ENCODE assay signal across 3 cellular contexts in the genomic region with DNA sequence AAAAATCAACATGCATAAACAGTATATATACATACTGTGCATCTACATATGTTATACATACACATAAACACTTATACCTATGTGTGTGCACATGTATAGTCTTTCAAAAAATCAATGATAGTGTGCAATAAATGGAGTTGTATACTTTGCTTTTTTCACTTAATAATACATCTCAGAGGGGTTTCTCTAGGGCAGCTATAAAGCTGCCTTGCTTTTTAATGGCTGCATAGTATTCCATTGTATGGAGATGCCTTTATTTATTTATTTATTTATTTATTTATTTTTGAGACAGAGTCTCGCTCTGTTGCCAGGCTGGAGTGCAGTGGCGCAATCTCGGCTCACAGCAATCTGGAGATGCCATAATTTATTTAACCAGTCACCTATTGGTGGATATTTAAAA.
TF ChIP-seq lines count a peak whose summit lies in the region.

No MANE protein-coding gene starts in this region.

TF ChIP-seq in HEK293, 187 proteins besides CTCF, POLR2A, EP300 and RAD21:
- TF ChIP-seq ZNF146 (tag by site-specific recombination; IDR thresholded peaks at IDR 0.05) = 0 out of 2 replicates have a peak, but pooled peaks have one; percentile 9
- TF ChIP-seq ZNF426 (tag by site-specific recombination; IDR thresholded peaks at IDR 0.05) = peak; percentile 17; the same call in 1 of the 2 replicates
- TF ChIP-seq ZNF791 (tag by site-specific recombination; IDR thresholded peaks at IDR 0.05) = no peak
- TF ChIP-seq RBAK (tag by site-specific recombination; IDR thresholded peaks at IDR 0.05) = no peak

TF ChIP-seq in K562, 482 proteins besides CTCF, POLR2A, EP300 and RAD21:
- TF ChIP-seq COPS2 (conservative IDR thresholded peaks at IDR 0.05) (no peak), ZNF146 (CRISPR knock-in tag; IDR thresholded peaks at IDR 0.05; ENCODE audit: unreplicated experiment) (peak; percentile 56), RBM25 (IDR thresholded peaks at IDR 0.05; ENCODE audit: low read depth, low read length, severe bottlenecking) (peak; percentile 52)
TF ChIP-seq in K562: peak in this region for 2.

TF ChIP-seq in H1, 55 proteins besides CTCF, POLR2A, EP300 and RAD21:
- TF ChIP-seq SRF (IDR thresholded peaks at IDR 0.05; ENCODE audit: low read depth, low read length) (no peak), SAP30 (IDR thresholded peaks at IDR 0.05; ENCODE audit: insufficient read depth, insufficient replicate concordance, low read length) (no peak), TEAD4 (IDR thresholded peaks at IDR 0.05; ENCODE audit: low read depth, low read length) (no peak), FOSL1 (IDR thresholded peaks at IDR 0.05; ENCODE audit: insufficient read depth, low read depth, low read length) (no peak), SUZ12 (IDR thresholded peaks at IDR 0.05; ENCODE audit: low read length) (no peak), EZH2 (IDR thresholded peaks at IDR 0.05; ENCODE audit: low read depth, low read length, severe bottlenecking) (no peak), TBP (IDR thresholded peaks at IDR 0.05; ENCODE audit: low read depth, low read length) (no peak), CHD1 (IDR thresholded peaks at IDR 0.05; ENCODE audit: low read depth, low read length) (no peak), ZNF274 (IDR thresholded peaks at IDR 0.05; ENCODE audit: borderline replicate concordance, extremely low read depth, low read length) (no peak), ASH2L (IDR thresholded peaks at IDR 0.05; ENCODE audit: low read length) (no peak), JUND (IDR thresholded peaks at IDR 0.05; ENCODE audit: low read length) (no peak), CHD7 (IDR thresholded peaks at IDR 0.05; ENCODE audit: insufficient replicate concordance, low read length) (no peak), CREB1 (IDR thresholded peaks at IDR 0.05) (no peak), CEBPB (IDR thresholded peaks at IDR 0.05; ENCODE audit: low read depth, low read length) (no peak)
